Comparison of ENCODE assay signal across 1 cellular context in genomic region chr12:85278598-85279448, GRCh38.
TF ChIP-seq lines count a peak whose summit lies in the region.

No MANE protein-coding gene starts in this region.

TF ChIP-seq in H1, 55 proteins besides CTCF, POLR2A, EP300 and RAD21:
- TF ChIP-seq CTBP2 (IDR thresholded peaks at IDR 0.05; ENCODE audit: borderline replicate concordance, insufficient read depth, insufficient read length, low read length) (peak; percentile 29), SUZ12 (IDR thresholded peaks at IDR 0.05; ENCODE audit: low read length) (peak; percentile 97), POU5F1 (IDR thresholded peaks at IDR 0.05; ENCODE audit: low read depth, low read length) (no peak), CBX8 (IDR thresholded peaks at IDR 0.05; ENCODE audit: borderline replicate concordance, low read depth, low read length) (0 out of 2 replicates have a peak, but pooled peaks have one; percentile 34), NANOG (IDR thresholded peaks at IDR 0.05; ENCODE audit: insufficient read depth, low read depth, low read length, poor library complexity, severe bottlenecking) (no peak), BRCA1 (IDR thresholded peaks at IDR 0.05; ENCODE audit: low read depth, low read length) (no peak), EZH2 (IDR thresholded peaks at IDR 0.05; ENCODE audit: low read depth, low read length, severe bottlenecking) (peak; percentile 98), KDM5A (IDR thresholded peaks at IDR 0.05; ENCODE audit: low read length) (no peak), RNF2 (IDR thresholded peaks at IDR 0.05; ENCODE audit: borderline replicate concordance, low read depth, low read length, missing control alignments, poor library complexity, severe bottlenecking) (peak; percentile 51)
